In genomic region chr1:5706239-5706638, GRCh38 we compare ENCODE assay signal across 31 cellular contexts.
"Had no signal": no experiment of that assay in that cellular context is flagged by ENCODE, and none has a peak within 500 bp of the region (broad histone marks: within the 10 kb centered on the region; RNA-seq: fewer than 3 reads in every experiment).

No MANE protein-coding gene starts in this region.

- H3K27ac ChIP-seq: ascending aorta, breast epithelium, cardiac muscle cell, esophagus muscularis mucosa, foreskin keratinocyte, gastrocnemius medialis had no signal

- ATAC-seq: activated CD4-positive, alpha-beta T cell treated with anti-CD3 and anti-CD28 coated beads for 36 hours; activated CD8-positive, alpha-beta memory T cell treated with anti-CD3 and anti-CD28 coated beads, Interleukin-2, amount 10 ng/mL, durations not matched to agents 7 days and 5 days; activated CD8-positive, alpha-beta T cell treated with anti-CD3 and anti-CD28 coated beads, Interleukin-2, amount 10 ng/mL, durations not matched to agents 7 days and 5 days; activated naive CD4-positive, alpha-beta T cell treated with anti-CD3 and anti-CD28 coated beads, Interleukin-2, amount 50 U/mL, for 72 hours; effector memory CD8-positive, alpha-beta T cell; foreskin keratinocyte; gastrocnemius medialis; T-helper 17 cell had no signal

- DNase-seq: activated CD4-positive, alpha-beta memory T cell treated with anti-CD3 and anti-CD28 coated beads for 36 hours; activated CD4-positive, alpha-beta T cell treated with anti-CD3 and anti-CD28 coated beads for 36 hours; activated CD4-positive, alpha-beta T cell treated with anti-CD3 and anti-CD28 coated beads, Interleukin-2, amount 10 ng/mL, durations not matched to agents 24 days and 14 days; activated CD4-positive, CD25-positive, alpha-beta regulatory T cell; activated CD4-positive, CD25-positive, alpha-beta regulatory T cell treated with anti-CD3 and anti-CD28 coated beads, Interleukin-2, amount 50 U/mL, for 72 hours; activated CD8-positive, alpha-beta memory T cell treated with anti-CD3 and anti-CD28 coated beads, Interleukin-2, amount 10 ng/mL, durations not matched to agents 7 days and 5 days; activated CD8-positive, alpha-beta memory T cell treated with anti-CD3 and anti-CD28 coated beads, Interleukin-2, amount 50 U/mL, for 4 hours; activated CD8-positive, alpha-beta T cell treated with anti-CD3 and anti-CD28 coated beads, Interleukin-2, amount 10 ng/mL, durations not matched to agents 7 days and 5 days; activated effector memory CD4-positive, alpha-beta T cell treated with anti-CD3 and anti-CD28 coated beads, Interleukin-2, amount 50 U/mL, for 16 hours; activated naive CD4-positive, alpha-beta T cell treated with anti-CD3 and anti-CD28 coated beads, Interleukin-2, amount 10 ng/mL, durations not matched to agents 7 days and 5 days; activated naive CD8-positive, alpha-beta T cell treated with anti-CD3 and anti-CD28 coated beads, Interleukin-2, amount 10 ng/mL, durations not matched to agents 7 days and 5 days; activated T-cell treated with anti-CD3 and anti-CD28 coated beads, Interleukin-2, amount 50 U/mL, for 1 hour; activated T-cell treated with anti-CD3 and anti-CD28 coated beads, Interleukin-2, amount 50 U/mL, for 48 hours; central memory CD4-positive, alpha-beta T cell; cerebellar nuclear complex; cortex of kidney; dermis blood vessel endothelial cell; effector CD4-positive, alpha-beta T cell; effector memory CD8-positive, alpha-beta T cell; erythroblast; foreskin keratinocyte; gastrocnemius medialis; glutamatergic neuron; T-helper 1 cell; T-helper 17 cell had no signal

- H3K36me3 ChIP-seq: ascending aorta, breast epithelium, cardiac muscle cell, esophagus muscularis mucosa, gastrocnemius medialis had no signal

- FAIRE-seq: colon had no signal

- H3K27me3 ChIP-seq: ascending aorta, cardiac muscle cell, foreskin keratinocyte, gastrocnemius medialis had no signal

- H3K4me1 ChIP-seq: ascending aorta, breast epithelium, esophagus muscularis mucosa, foreskin keratinocyte, gastrocnemius medialis had no signal

- H3K9me3 ChIP-seq: ascending aorta, esophagus muscularis mucosa, gastrocnemius medialis had no signal

- H3K4me3 ChIP-seq: ascending aorta, breast epithelium, cardiac muscle cell, esophagus muscularis mucosa, gastrocnemius medialis had no signal
